In the genomic region with DNA sequence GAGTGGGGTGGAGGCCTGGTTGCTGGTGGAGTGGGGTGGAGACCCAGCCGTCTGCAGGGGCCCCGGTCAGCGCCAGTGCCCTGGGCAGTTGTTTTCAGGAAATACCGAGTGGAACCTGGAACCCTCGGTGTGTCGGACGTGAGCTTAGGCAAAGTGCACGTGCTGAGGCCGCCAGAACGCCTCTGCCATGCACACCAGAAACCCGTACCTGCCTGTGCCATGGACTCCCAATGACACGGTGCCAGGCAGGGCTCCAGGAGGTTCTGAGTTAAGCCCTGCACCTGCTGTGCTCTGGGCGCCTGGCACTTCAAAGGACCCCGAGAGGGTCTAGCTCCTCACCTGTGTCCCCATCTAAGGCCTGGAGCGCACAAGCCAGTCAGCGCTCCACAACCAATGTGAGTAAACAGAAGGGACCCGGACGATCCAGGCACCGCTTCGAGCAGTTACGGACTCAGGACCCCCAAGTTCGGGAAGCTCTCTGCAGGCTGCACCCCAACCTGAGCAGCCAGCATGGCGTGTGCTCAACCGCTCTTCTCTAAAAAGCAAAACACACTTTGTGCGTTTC, we compare ENCODE assay signal across 18 cellular contexts. TPM values are rescaled to one million over a fixed set of nuclear protein-coding genes. Genes with fewer than 3 reads are reported as not detected.
DNase-seq lines count a peak whose midpoint lies in the region; ATAC-seq and TF ChIP-seq lines count a peak whose summit lies in the region.
"Had no signal": no experiment of that assay in that cellular context is flagged by ENCODE, and none has a peak within 500 bp of the region (broad histone marks: within the 10 kb centered on the region; RNA-seq: fewer than 3 reads in every experiment).

No MANE protein-coding gene starts in this region.

- H3K27me3 Mint-ChIP-seq in natural killer cell (ENCODE audit: low read depth in 2 of 2), result no peaks in the 10 kb centered on the region
- H3K27me3 Mint-ChIP-seq in natural killer cell treated with Interleukin-12 subunit alpha and Interleukin-12 subunit beta and Interleukin-15 and Interleukin-18, amount 100 ng/mL, for 72 hours, result no peaks in the 10 kb centered on the region
- no peaks in the 10 kb centered on the region for H3K27me3 Mint-ChIP-seq in chondrocyte (ENCODE audit: low read depth)
- H3K27me3 Mint-ChIP-seq: activated naive CD4-positive, alpha-beta T cell treated with anti-CD3 and anti-CD28 coated beads, Interleukin-2, amount 50 U/mL, for 24 hours; CD4-positive, CD25-positive, alpha-beta regulatory T cell; memory B cell had no signal

- peaks cover 16 to 18% of the 10 kb centered on the region in 2 donors for H3K4me1 Mint-ChIP-seq in natural killer cell
- H3K4me1 Mint-ChIP-seq in natural killer cell treated with Interleukin-12 subunit alpha and Interleukin-12 subunit beta and Interleukin-15 and Interleukin-18, amount 100 ng/mL, for 72 hours (ENCODE audit: low read depth in 2 of 2), result peaks cover 0 to 16% of the 10 kb centered on the region in 2 donors
- H3K4me1 Mint-ChIP-seq in chondrocyte (ENCODE audit: low read depth), result peaks cover 25% of the 10 kb centered on the region

- intact Hi-C loops in natural killer cell (cut with micrococcal nuclease) (no loop called here), posterior cingulate gyrus (cut with DNase I) (no loop called here)

- no peak for ATAC-seq in natural killer cell
- ATAC-seq in natural killer cell treated with Interleukin-12 subunit alpha and Interleukin-12 subunit beta and Interleukin-15 and Interleukin-18, amount 100 ng/mL, for 72 hours, result no peak

- no peaks in the 10 kb centered on the region for H3K36me3 Mint-ChIP-seq in natural killer cell
- H3K36me3 Mint-ChIP-seq in natural killer cell treated with Interleukin-12 subunit alpha and Interleukin-12 subunit beta and Interleukin-15 and Interleukin-18, amount 100 ng/mL, for 72 hours, result no peaks in the 10 kb centered on the region
- peaks cover 9% of the 10 kb centered on the region for H3K36me3 Mint-ChIP-seq in chondrocyte (ENCODE audit: low read depth)

- no peak overlapping the region for H3K27ac Mint-ChIP-seq in natural killer cell
- no peak overlapping the region for H3K27ac Mint-ChIP-seq in natural killer cell treated with Interleukin-12 subunit alpha and Interleukin-12 subunit beta and Interleukin-15 and Interleukin-18, amount 100 ng/mL, for 72 hours
- no peak overlapping the region for H3K27ac Mint-ChIP-seq in chondrocyte (ENCODE audit: unreplicated experiment)
- H3K27ac Mint-ChIP-seq: activated naive CD4-positive, alpha-beta T cell treated with anti-CD3 and anti-CD28 coated beads, Interleukin-2, amount 50 U/mL, for 24 hours; CD4-positive, CD25-positive, alpha-beta regulatory T cell; memory B cell had no signal

- H3K9me3 Mint-ChIP-seq in natural killer cell, result no peaks in the 10 kb centered on the region
- H3K9me3 Mint-ChIP-seq in natural killer cell treated with Interleukin-12 subunit alpha and Interleukin-12 subunit beta and Interleukin-15 and Interleukin-18, amount 100 ng/mL, for 72 hours, result no peaks in the 10 kb centered on the region
- H3K9me3 Mint-ChIP-seq in chondrocyte (ENCODE audit: low read depth), result no peaks in the 10 kb centered on the region
- H3K9me3 Mint-ChIP-seq: activated naive CD4-positive, alpha-beta T cell treated with anti-CD3 and anti-CD28 coated beads, Interleukin-2, amount 50 U/mL, for 24 hours; CD4-positive, CD25-positive, alpha-beta regulatory T cell; memory B cell had no signal

- DNase-seq in natural killer cell (peak; percentile 10), islet precursor cell (peak; percentile 25), posterior cingulate gyrus (peak in 6 of 10 donors; percentile 1 to 73 (median 41)), SIG-M5 treated with dmso at 0.1 percent for 504 hours (lab: John Stamatoyannopoulos, UW; ENCODE audit: unreplicated experiment) (no peak), SK-N-DZ (ENCODE audit: low spot score) (no peak), chondrocyte (ENCODE audit: low spot score) (no peak)
- DNase-seq in natural killer cell treated with Interleukin-12 subunit alpha and Interleukin-12 subunit beta and Interleukin-15 and Interleukin-18, amount 100 ng/mL, for 72 hours (ENCODE audit: low spot score), result no peak
- no peak for DNase-seq in central memory CD4-positive, alpha-beta T cell
- DNase-seq: activated CD4-positive, alpha-beta T cell treated with anti-CD3 and anti-CD28 coated beads, Interleukin-2, amount 50 U/mL, for 48 hours; CD4-positive, CD25-positive, alpha-beta regulatory T cell; effector memory CD4-positive, alpha-beta T cell; IMR-90; NCI-H1105; NCI-H2081 treated with DMSO at 0.1 percent for 48 hours; NCI-H510A; WERI-Rb-1 had no signal

- H3K4me3 Mint-ChIP-seq in natural killer cell (no peak overlapping the region), chondrocyte (ENCODE audit: unreplicated experiment) (no peak overlapping the region)
- no peak overlapping the region for H3K4me3 Mint-ChIP-seq in natural killer cell treated with Interleukin-12 subunit alpha and Interleukin-12 subunit beta and Interleukin-15 and Interleukin-18, amount 100 ng/mL, for 72 hours
- H3K4me3 Mint-ChIP-seq: activated naive CD4-positive, alpha-beta T cell treated with anti-CD3 and anti-CD28 coated beads, Interleukin-2, amount 50 U/mL, for 24 hours; CD4-positive, CD25-positive, alpha-beta regulatory T cell; memory B cell had no signal

- TF ChIP-seq CTCF in natural killer cell (IDR thresholded peaks at IDR 0.05) (no peak), chondrocyte (IDR thresholded peaks at IDR 0.05) (no peak)

RNA-seq across cellular contexts. Expression of gene TOLLIP, which starts 12.3 kb away (rescaled TPM):
- 10 to 100 TPM; 49.3 to 61.8 (median 54.8) TPM for total RNA-seq in natural killer cell
- total RNA-seq in natural killer cell treated with Interleukin-12 subunit alpha and Interleukin-12 subunit beta and Interleukin-15 and Interleukin-18, amount 100 ng/mL, for 72 hours, result 10 to 100 TPM; 53.2 to 56.4 TPM
- 15.3 and 20.2 TPM in 2 replicates for polyA plus RNA-seq in SK-N-DZ (2014; cell fraction: cytosol; rRNA removed)
- 11.7 and 13.1 TPM in 2 replicates for polyA plus RNA-seq in SK-N-DZ (2014; cell fraction: nucleus; rRNA removed)
- total RNA-seq in chondrocyte, result 54.9 to 60.9 TPM (median 58.4 TPM) in 3 replicates

Comparison
In these comparisons a context has a peak if more than half of its experiments do, and no peak if none do; other contexts are left out.
1. DNase-seq: peak in natural killer cell (single experiment), islet precursor cell (single experiment) and posterior cingulate gyrus (6 of 10); none in natural killer cell treated with Interleukin-12 subunit alpha and Interleukin-12 subunit beta and Interleukin-15 and Interleukin-18, amount 100 ng/mL, for 72 hours (single experiment), SIG-M5 treated with dmso at 0.1 percent for 504 hours (single experiment), central memory CD4-positive, alpha-beta T cell (single experiment), SK-N-DZ (single experiment) and chondrocyte (single experiment).